Comparison of ENCODE assay signal across 22 cellular contexts in genomic region chr3:72116226-72116625, GRCh38.
"Had no signal": no experiment of that assay in that cellular context is flagged by ENCODE, and none has a peak within 500 bp of the region (broad histone marks: within the 10 kb centered on the region; RNA-seq: fewer than 3 reads in every experiment).

No MANE protein-coding gene starts in this region.

- ATAC-seq: activated T-cell treated with anti-CD3 and anti-CD28 coated beads, Interleukin-2, amount 50 U/mL, for 4 hours; activated T-helper 17 cell treated with anti-CD3 and anti-CD28 coated beads, Interleukin-2, amount 50 U/mL, for 72 hours; effector memory CD8-positive, alpha-beta T cell; WTC11 had no signal

- DNase-seq: activated CD4-positive, alpha-beta memory T cell treated with anti-CD3 and anti-CD28 coated beads, Interleukin-2, amount 10 ng/mL, durations not matched to agents 7 days and 5 days; activated CD4-positive, alpha-beta T cell treated with anti-CD3 and anti-CD28 coated beads for 1 hour; activated CD4-positive, alpha-beta T cell treated with anti-CD3 and anti-CD28 coated beads for 4 hours; activated CD4-positive, alpha-beta T cell treated with anti-CD3 and anti-CD28 coated beads, Interleukin-2, amount 10 ng/mL, durations not matched to agents 7 days and 5 days; activated CD4-positive, alpha-beta T cell treated with anti-CD3 and anti-CD28 coated beads, Interleukin-2, amount 50 U/mL, for 4 hours; activated CD8-positive, alpha-beta memory T cell treated with anti-CD3 and anti-CD28 coated beads, Interleukin-2, amount 50 U/mL, for 48 hours; activated effector memory CD4-positive, alpha-beta T cell treated with Interleukin-2 at 50 U/mL for 16 hours; activated gamma-delta T cell treated with Interleukin-2 at 50 U/mL for 16 hours; activated naive CD4-positive, alpha-beta T cell treated with anti-CD3 and anti-CD28 coated beads, Interleukin-2, amount 50 U/mL, for 16 hours; activated naive CD4-positive, alpha-beta T cell treated with Interleukin-2 at 50 U/mL for 16 hours; activated T-cell treated with anti-CD3 and anti-CD28 coated beads, Interleukin-2, amount 50 U/mL, for 4 hours; amniotic stem cell; brain microvascular endothelial cell; cortex of kidney; dermis blood vessel endothelial cell; effector CD4-positive, alpha-beta T cell; effector memory CD8-positive, alpha-beta T cell; foreskin fibroblast; glutamatergic neuron; T-helper 2 cell had no signal
